Comparison of ENCODE assay signal across 12 cellular contexts in genomic region chr19:17765069-17765618, GRCh38. TPM values are rescaled to one million over a fixed set of nuclear protein-coding genes. Genes with fewer than 3 reads are reported as not detected.
DNase-seq lines count a peak whose midpoint lies in the region; ATAC-seq and TF ChIP-seq lines count a peak whose summit lies in the region.
"Had no signal": no experiment of that assay in that cellular context is flagged by ENCODE, and none has a peak within 500 bp of the region (broad histone marks: within the 10 kb centered on the region; RNA-seq: fewer than 3 reads in every experiment).

No MANE protein-coding gene starts in this region.

- DNase-seq in HL-60 (ENCODE audit: low read depth in 1 of 2, low spot score in 1 of 2) = peak in 1 of 2 experiments; percentile 95
- no peak for DNase-seq in RWPE2 (ENCODE audit: low spot score)
- DNase-seq in cardiac septum (ENCODE audit: low spot score) = peak; percentile 94
- DNase-seq in sciatic nerve (ENCODE audit: low spot score) = peak; percentile 64
- DNase-seq in DMS 273 treated with DMSO at 0.1 percent for 48 hours (lab: John Stamatoyannopoulos, UW) = no peak
- no peak for DNase-seq in T1000 (lab: John Stamatoyannopoulos, UW)
- DNase-seq: NCI-H345 had no signal

- H3K27ac ChIP-seq in HL-60 (replicated peaks) = peak overlapping the region; percentile 60
- no peak overlapping the region for H3K27ac ChIP-seq in RWPE2 (ENCODE audit: poor library complexity, severe bottlenecking)

- TF ChIP-seq CTCF in HL-60 (IDR thresholded peaks at IDR 0.05; ENCODE audit: insufficient read depth, low read length) (no peak), RWPE2 (IDR thresholded peaks at IDR 0.05; ENCODE audit: poor library complexity, severe bottlenecking) (no peak)

- peaks cover 6% of the 10 kb centered on the region for H3K4me1 ChIP-seq in RWPE2 (ENCODE audit: insufficient read depth, poor library complexity, severe bottlenecking)

- H3K27me3 ChIP-seq in HL-60 (ENCODE audit: insufficient read depth, poor library complexity, severe bottlenecking) (no peaks in the 10 kb centered on the region), RWPE2 (ENCODE audit: insufficient read depth, poor library complexity, severe bottlenecking) (no peaks in the 10 kb centered on the region)
- H3K27me3 ChIP-seq: body of pancreas had no signal

- H3K9me3 ChIP-seq in RWPE2 (ENCODE audit: severe bottlenecking) = no peaks in the 10 kb centered on the region
- H3K9me3 ChIP-seq: body of pancreas had no signal

- H3K4me3 ChIP-seq in HL-60 (replicated peaks; ENCODE audit: insufficient read depth, low read length) = no peak overlapping the region
- H3K4me3 ChIP-seq in RWPE2 (ENCODE audit: severe bottlenecking) = no peak overlapping the region
- H3K4me3 ChIP-seq: body of pancreas had no signal

- intact Hi-C loops in cardiac septum (cut with DNase I) (loop anchor here (5.0 kb wide), 1 partner anchor 63 kb away; no protein-coding TSS in a partner anchor), sciatic nerve (cut with DNase I) (no loop called here)

- ATAC-seq in RWPE2 (ENCODE audit: low read depth) (peak; percentile 80), sciatic nerve (peak; percentile 58), GM19023 (IDR thresholded peaks at IDR 0.05; ENCODE audit: unreplicated experiment) (no peak), HG02840 (IDR thresholded peaks at IDR 0.05; ENCODE audit: low FRiP score, unreplicated experiment) (no peak)
- ATAC-seq: activated CD4-positive, CD25-positive, alpha-beta regulatory T cell treated with anti-CD3 and anti-CD28 coated beads, Interleukin-2, amount 50 U/mL, for 24 hours; body of pancreas had no signal

- H3K36me3 ChIP-seq in RWPE2 (ENCODE audit: low read depth) = no peaks in the 10 kb centered on the region

RNA-seq across cellular contexts. Expression of gene FCHO1, which starts 13.9 kb away (rescaled TPM):
- total RNA-seq in cardiac septum = 1.0 TPM
- 6.1 TPM for total RNA-seq in sciatic nerve

RNA-seq across cellular contexts. Expression of gene B3GNT3, which starts 29.8 kb away (rescaled TPM):
- total RNA-seq in cardiac septum (not detected), sciatic nerve (0.58 TPM)
- total RNA-seq: progenitor cell of endocrine pancreas had no signal

RNA-seq across cellular contexts. Expression of gene MAP1S, which starts 45.9 kb away (rescaled TPM):
- total RNA-seq in cardiac septum (27.5 TPM), sciatic nerve (55.8 TPM)

RNA-seq across cellular contexts. Expression of gene INSL3, which starts 56.2 kb away (rescaled TPM):
- total RNA-seq in cardiac septum (not detected), sciatic nerve (not detected)
- total RNA-seq: body of pancreas, progenitor cell of endocrine pancreas had no signal

Comparison
In these comparisons a context has a peak if more than half of its experiments do, and no peak if none do; other contexts are left out.
1. DNase-seq: peak in cardiac septum (single experiment) and sciatic nerve (single experiment); none in RWPE2 (single experiment), DMS 273 treated with DMSO at 0.1 percent for 48 hours (single experiment) and T1000 (single experiment).
2. ATAC-seq: peak in RWPE2 (single experiment) and sciatic nerve (single experiment); none in GM19023 (single experiment) and HG02840 (single experiment).